In genomic region chr2:233803994-233804393, GRCh38 we compare ENCODE assay signal across 23 cellular contexts. TPM values are rescaled to one million over a fixed set of nuclear protein-coding genes. Genes with fewer than 3 reads are reported as not detected.
A peak's percentile ranks its signal among the peaks of the same experiment; 100 is the strongest.
DNase-seq lines count a peak whose midpoint lies in the region; ATAC-seq, FAIRE-seq and TF ChIP-seq lines count a peak whose summit lies in the region.
"Had no signal": no experiment of that assay in that cellular context is flagged by ENCODE, and none has a peak within 500 bp of the region (broad histone marks: within the 10 kb centered on the region; RNA-seq: fewer than 3 reads in every experiment).

No MANE protein-coding gene starts in this region.

- no peak for TF ChIP-seq POLR2A in Peyer's patch (IDR thresholded peaks at IDR 0.05)

- ATAC-seq in HG03432 (IDR thresholded peaks at IDR 0.05; ENCODE audit: unreplicated experiment): no peak

- FAIRE-seq in kidney (lab: Jason Lieb, UNC): no peak
- FAIRE-seq: G401.6, RCC 7860 had no signal

- H3K4me1 ChIP-seq in Peyer's patch (no peaks in the 10 kb centered on the region), kidney (ENCODE audit: control insufficient read depth in 1 of 2, insufficient read depth in 1 of 2, low read depth in 1 of 2, low read length in 2 of 2) (no peaks in the 10 kb centered on the region)

- no peaks in the 10 kb centered on the region for H3K9me3 ChIP-seq in Peyer's patch
- no peaks in the 10 kb centered on the region for H3K9me3 ChIP-seq in kidney (ENCODE audit: control insufficient read depth in 1 of 2, low read length in 2 of 2)

- intact Hi-C loops in kidney (cut with DNase I): no loop called here
- intact Hi-C loops in posterior vena cava (cut with DNase I): loop anchor here in 1 of 2 donors (10.0 kb wide), 1 partner anchor 159 kb away; no protein-coding TSS in a partner anchor

- H3K36me3 ChIP-seq in H7 (replicated peaks; ENCODE audit: control insufficient read depth, insufficient read depth, low read length) (no peaks in the 10 kb centered on the region), Peyer's patch (no peaks in the 10 kb centered on the region), kidney (ENCODE audit: control insufficient read depth in 1 of 2, insufficient read depth in 2 of 2, low read length in 2 of 2) (no peaks in the 10 kb centered on the region)

- no peak overlapping the region for H3K9ac ChIP-seq in kidney (ENCODE audit: low read length in 2 of 2)

- DNase-seq in H7 (peak; percentile 7), Peyer's patch (peak in 2 of 3 donors; percentile 15 to 28), kidney (peak; percentile 33), posterior vena cava (ENCODE audit: low spot score) (peak; percentile 56), coronary artery (ENCODE audit: low spot score) (no peak), DMS 273 (lab: John Stamatoyannopoulos, UW; ENCODE audit: unreplicated experiment) (no peak), KG1 (lab: John Stamatoyannopoulos, UW) (no peak)
- DNase-seq: AML-193; DMS 273 treated with DMSO at 0.1 percent for 48 hours; HCEC 1CT; KBM-7; NCI-H1105 treated with DMSO at 0.1 percent for 48 hours; NCI-H1694; NCI-H2107; NCI-H510A; NCI-H748 treated with DMSO at 0.1 percent for 48 hours; NK-92 treated with Interleukin-12 subunit alpha and Interleukin-12 subunit beta, amount 100 ng/mL, for 24 hours; SHP77 had no signal

- no peak overlapping the region for H3K4me3 ChIP-seq in H7 (ENCODE audit: insufficient read depth, low read depth, low read length)
- no peak overlapping the region for H3K4me3 ChIP-seq in Peyer's patch
- H3K4me3 ChIP-seq in kidney (ENCODE audit: low read length in 2 of 2): no peak overlapping the region
- H3K4me3 ChIP-seq in coronary artery: no peak overlapping the region
- H3K4me3 ChIP-seq: SK-N-MC had no signal

- H3K27ac ChIP-seq in Peyer's patch: no peak overlapping the region
- no peak overlapping the region for H3K27ac ChIP-seq in kidney (ENCODE audit: low read depth in 2 of 2, low read length in 2 of 2)
- H3K27ac ChIP-seq in coronary artery: no peak overlapping the region
- H3K27ac ChIP-seq: C4-2B, SK-N-MC had no signal

- H3K27me3 ChIP-seq in H7 (ENCODE audit: control insufficient read depth, insufficient read depth, low read length) (no peaks in the 10 kb centered on the region), Peyer's patch (no peaks in the 10 kb centered on the region)

- TF ChIP-seq CTCF in Peyer's patch (IDR thresholded peaks at IDR 0.05): no peak
- TF ChIP-seq CTCF in kidney (IDR thresholded peaks at IDR 0.05; ENCODE audit: borderline replicate concordance, extremely low read depth, insufficient read depth): no peak
- TF ChIP-seq CTCF in coronary artery (IDR thresholded peaks at IDR 0.05): no peak

RNA-seq across cellular contexts. Expression of gene MROH2A, which starts 25.9 kb away (rescaled TPM):
- not detected in 2 replicates for total RNA-seq in H7 (2014; rRNA removed; shearing (Covaris generic))
- total RNA-seq in Peyer's patch: 1 to 10 TPM in 1 of 4 donors, under 1 TPM in 2, not detected in 1; 0.27 to 1.6 (median 0.35) TPM
- not detected for total RNA-seq in kidney
- 1.8 TPM for polyA plus RNA-seq in kidney (ENCODE audit: insufficient read depth, low read depth, low replicate concordance)
- not detected for total RNA-seq in posterior vena cava

RNA-seq across cellular contexts. Expression of gene UGT1A1, which starts 43.9 kb away (rescaled TPM):
- not detected in 2 replicates for total RNA-seq in H7 (2014; rRNA removed; shearing (Covaris generic))
- 10 to 100 TPM in 3 of 4 donors, 1 to 10 TPM in 1; 1.7 to 72.9 (median 26.9) TPM for total RNA-seq in Peyer's patch
- 1.4 TPM for total RNA-seq in kidney
- 3.6 TPM for polyA plus RNA-seq in kidney (ENCODE audit: insufficient read depth, low read depth, low replicate concordance)
- total RNA-seq in posterior vena cava: not detected

RNA-seq across cellular contexts. Expression of gene HJURP, which starts 50.3 kb away (rescaled TPM):
- 61.6 and 84.5 TPM in 2 replicates for total RNA-seq in H7 (2014; rRNA removed; shearing (Covaris generic))
- 10 to 100 TPM in 1 of 4 donors, 1 to 10 TPM in 3; 2.1 to 10.7 (median 6.1) TPM for total RNA-seq in Peyer's patch
- total RNA-seq in kidney: 0.94 TPM
- polyA plus RNA-seq in kidney (ENCODE audit: insufficient read depth, low read depth, low replicate concordance): not detected
- under 1 TPM in 1 of 2 donors, not detected in 1; 0.42 TPM for total RNA-seq in posterior vena cava

Comparison
In these comparisons a context has a peak if more than half of its experiments do, and no peak if none do; other contexts are left out.
1. DNase-seq: peak in H7 (single experiment), Peyer's patch (2 of 3), kidney (single experiment) and posterior vena cava (single experiment); none in coronary artery (single experiment), DMS 273 (single experiment) and KG1 (single experiment).